9 cellular contexts compared by ENCODE assay signal in the genomic region with DNA sequence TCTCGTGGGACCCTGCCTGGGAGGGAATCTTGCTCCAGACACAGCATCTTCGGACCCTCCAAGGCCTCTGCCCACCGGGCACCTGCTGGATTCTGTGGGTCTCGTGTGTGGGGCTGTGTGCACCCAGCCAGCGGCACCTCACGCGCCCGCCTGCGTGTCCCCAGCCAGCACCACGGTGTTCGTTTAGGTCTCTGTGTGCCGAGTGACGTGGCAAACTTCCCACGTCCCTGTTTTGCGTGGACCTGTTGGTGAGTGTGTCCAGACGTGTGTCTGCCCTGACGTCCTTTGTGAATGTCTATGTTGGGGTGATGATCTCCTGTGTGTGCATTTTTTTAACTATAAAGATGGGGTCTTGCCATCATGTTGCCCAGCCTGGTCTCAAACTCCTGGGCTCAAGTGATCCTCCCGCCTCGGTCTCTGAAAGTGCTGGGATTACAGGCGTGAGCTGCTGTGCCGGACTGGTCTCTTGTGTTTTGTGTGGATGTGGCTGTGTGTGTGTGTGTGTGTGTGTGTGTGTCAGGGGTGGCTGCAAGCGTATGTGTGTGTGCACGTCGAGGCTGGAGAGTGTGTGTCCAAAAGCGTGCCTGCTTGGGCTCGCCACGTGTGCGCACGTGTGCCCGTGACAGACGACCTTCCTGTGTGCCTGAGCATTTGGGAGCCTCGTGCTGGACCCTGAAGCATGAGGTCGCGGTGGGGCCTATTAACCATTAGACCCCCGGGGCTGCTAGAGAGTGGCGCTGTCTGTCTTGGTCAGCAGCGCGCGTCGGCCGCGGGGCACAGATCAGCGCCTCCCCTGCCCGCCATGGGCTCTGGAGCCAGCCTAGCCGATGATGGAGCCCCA. TPM values are rescaled to one million over a fixed set of nuclear protein-coding genes. Genes with fewer than 3 reads are reported as not detected.
DNase-seq lines count a peak whose midpoint lies in the region; ATAC-seq, FAIRE-seq and TF ChIP-seq lines count a peak whose summit lies in the region.
"Had no signal": no experiment of that assay in that cellular context is flagged by ENCODE, and none has a peak within 500 bp of the region (broad histone marks: within the 10 kb centered on the region; RNA-seq: fewer than 3 reads in every experiment).

No MANE protein-coding gene starts in this region.

- H4K20me1 ChIP-seq in Karpas-422 (ENCODE audit: insufficient read depth, low read depth, low read length): 0 out of 2 replicates have a peak, but pooled peaks cover 6% of the 10 kb centered on the region

- H3K27ac ChIP-seq in heart right ventricle: peak overlapping the region in 9 of 10 donors; percentile 10 to 90 (median 79)
- peak overlapping the region; percentile 79 for H3K27ac ChIP-seq in vagina
- H3K27ac ChIP-seq in Karpas-422 (ENCODE audit: low read length): no peak overlapping the region

- H3K9me2 ChIP-seq in Karpas-422 (replicated peaks; ENCODE audit: insufficient read depth, low read length): no peaks in the 10 kb centered on the region

- H3K4me3 Mint-ChIP-seq in naive thymus-derived CD8-positive, alpha-beta T cell: peak overlapping the region; percentile 64 to 81 (median 73)

- H3K9me3 Mint-ChIP-seq in naive thymus-derived CD8-positive, alpha-beta T cell: peaks cover 0 to 2% (median 0%) of the 10 kb centered on the region in 9 donors

- H3K27me3 ChIP-seq in heart right ventricle (no peaks in the 10 kb centered on the region), bronchial epithelial cell (ENCODE audit: control insufficient read depth, insufficient read depth, low read length) (no peaks in the 10 kb centered on the region), vagina (no peaks in the 10 kb centered on the region), Karpas-422 (ENCODE audit: low read length) (no peaks in the 10 kb centered on the region)

- POLR2A ChIA-PET in naive thymus-derived CD8-positive, alpha-beta T cell (lab: Charles Lee): no interaction called here

- no peak for FAIRE-seq in bronchial epithelial cell (lab: Jason Lieb, UNC)

- 82 to 83% methylated on average over 42 to 45 of the region's 45 CpGs for WGBS in heart right ventricle, 2 donors

- H3K79me2 ChIP-seq in Karpas-422 (ENCODE audit: low read length): no peaks in the 10 kb centered on the region

- TF ChIP-seq POLR2A in vagina (IDR thresholded peaks at IDR 0.05): no peak

- H3K9ac ChIP-seq in Karpas-422 (ENCODE audit: low read length): no peak overlapping the region

- no peak overlapping the region for H2AFZ ChIP-seq in Karpas-422 (ENCODE audit: low read length)

- no peaks in the 10 kb centered on the region for H3K36me3 Mint-ChIP-seq in naive thymus-derived CD8-positive, alpha-beta T cell

- DNase-seq in heart right ventricle: no peak
- DNase-seq in Right ventricle myocardium superior: no peak
- DNase-seq in bronchial epithelial cell (ENCODE audit: low read depth): no peak
- DNase-seq in naive thymus-derived CD8-positive, alpha-beta T cell: no peak
- no peak for DNase-seq in vagina (ENCODE audit: extremely low spot score in 2 of 2)
- no peak for DNase-seq in Karpas-422
- no peak for DNase-seq in D341Med (ENCODE audit: low spot score)
- DNase-seq in effector CD8-positive, alpha-beta T cell (lab: John Stamatoyannopoulos, UW): no peak

- intact Hi-C loops in heart right ventricle (cut with DNase I): no loop called here
- intact Hi-C loops in Right ventricle myocardium superior (cut with DNase I): no loop called here
- intact Hi-C loops in vagina (cut with DNase I): no loop called here

- H3K4me3 ChIP-seq in heart right ventricle (peak overlapping the region in 9 of 10 donors; percentile 24 to 50 (median 41)), bronchial epithelial cell (ENCODE audit: low read depth, low read length) (peak overlapping the region; percentile 21), vagina (peak overlapping the region; percentile 26 to 42), Karpas-422 (ENCODE audit: low read length) (no peak overlapping the region)

- no peak overlapping the region for H3K4me2 ChIP-seq in Karpas-422 (ENCODE audit: low read depth, low read length, poor library complexity, severe bottlenecking)

- peaks cover 0 to 20% (median 4%) of the 10 kb centered on the region in 9 donors for H3K4me1 ChIP-seq in heart right ventricle
- peaks cover 42% of the 10 kb centered on the region for H3K4me1 ChIP-seq in vagina
- no peaks in the 10 kb centered on the region for H3K4me1 ChIP-seq in Karpas-422 (ENCODE audit: low read length)

- peaks cover 20 to 41% (median 39%) of the 10 kb centered on the region in 4 donors for H3K4me1 Mint-ChIP-seq in naive thymus-derived CD8-positive, alpha-beta T cell

- H3K36me3 ChIP-seq in heart right ventricle (peaks cover 0 to 18% (median 0%) of the 10 kb centered on the region in 9 donors), bronchial epithelial cell (ENCODE audit: control insufficient read depth, insufficient read depth, low read length) (peaks cover 8% of the 10 kb centered on the region), vagina (no peaks in the 10 kb centered on the region), Karpas-422 (ENCODE audit: insufficient read depth, low read length) (no peaks in the 10 kb centered on the region)

- H3K9me3 ChIP-seq in heart right ventricle (peaks cover 0 to 4% (median 0%) of the 10 kb centered on the region in 11 donors), vagina (no peaks in the 10 kb centered on the region), Karpas-422 (ENCODE audit: low read length) (no peaks in the 10 kb centered on the region)

- H3K27ac Mint-ChIP-seq in naive thymus-derived CD8-positive, alpha-beta T cell: peak overlapping the region in 6 of 10 donors; percentile 25 to 90 (median 61)

- no peaks in the 10 kb centered on the region for H3K27me3 Mint-ChIP-seq in naive thymus-derived CD8-positive, alpha-beta T cell

- ATAC-seq in heart right ventricle (no peak), Right ventricle myocardium superior (ENCODE audit: poor library complexity) (no peak)
- ATAC-seq in naive thymus-derived CD8-positive, alpha-beta T cell: peak in 1 of 2 donors; percentile 2

- TF ChIP-seq CTCF in heart right ventricle (IDR thresholded peaks at IDR 0.05) (no peak), bronchial epithelial cell (IDR thresholded peaks at IDR 0.05; ENCODE audit: insufficient read depth, low read length, severe bottlenecking) (no peak), vagina (IDR thresholded peaks at IDR 0.05) (no peak)

RNA-seq across cellular contexts. Expression of a gene that starts 15.7 kb away (rescaled TPM):
- total RNA-seq in heart right ventricle (10 to 100 TPM in 1 of 10 donors, 1 to 10 TPM in 9; 3.0 to 11.7 (median 5.3) TPM), Right ventricle myocardium superior (5.0 TPM), bronchial epithelial cell (15.8 and 16.0 TPM in 2 replicates), vagina (10.3 TPM)
- 1 to 10 TPM; 3.7 to 4.2 TPM for polyA plus RNA-seq in heart right ventricle
- total RNA-seq in naive thymus-derived CD8-positive, alpha-beta T cell: 1 to 10 TPM; 3.5 to 5.0 TPM
- under 1 TPM; 0.09 to 0.58 (median 0.16) TPM for polyA plus RNA-seq in naive thymus-derived CD8-positive, alpha-beta T cell
- 2.0 and 4.6 TPM in 2 replicates for total RNA-seq in Karpas-422 (2014; rRNA removed; shearing (Covaris generic); ENCODE audit: low replicate concordance)

RNA-seq across cellular contexts. Expression of a gene that starts 24.4 kb away (rescaled TPM):
- not detected for total RNA-seq in heart right ventricle
- polyA plus RNA-seq in heart right ventricle: not detected
- not detected for total RNA-seq in Right ventricle myocardium superior
- 0.13 TPM in 1 of 2 replicates, not detected in the other for total RNA-seq in bronchial epithelial cell
- total RNA-seq in naive thymus-derived CD8-positive, alpha-beta T cell: 1 to 10 TPM; 1.4 to 2.6 TPM
- polyA plus RNA-seq in naive thymus-derived CD8-positive, alpha-beta T cell: under 1 TPM; 0.18 to 0.58 (median 0.52) TPM
- total RNA-seq in vagina: not detected
- total RNA-seq in Karpas-422 (2014; rRNA removed; shearing (Covaris generic); ENCODE audit: low replicate concordance): not detected in 2 replicates
- total RNA-seq: OCI-LY7 had no signal

RNA-seq across cellular contexts. Expression of a gene that starts 28.5 kb away (rescaled TPM):
- total RNA-seq in heart right ventricle: 10 to 100 TPM; 16.3 to 30.6 (median 19.9) TPM
- polyA plus RNA-seq in heart right ventricle: 10 to 100 TPM; 34.5 to 49.8 TPM
- 20.3 TPM for total RNA-seq in Right ventricle myocardium superior
- 35.8 and 46.1 TPM in 2 replicates for total RNA-seq in bronchial epithelial cell
- 100 to 1,000 TPM; 179 to 184 TPM for total RNA-seq in naive thymus-derived CD8-positive, alpha-beta T cell
- 100 to 1,000 TPM; 137 to 238 (median 182) TPM for polyA plus RNA-seq in naive thymus-derived CD8-positive, alpha-beta T cell
- 41.3 TPM for total RNA-seq in vagina
- total RNA-seq in Karpas-422 (2014; rRNA removed; shearing (Covaris generic); ENCODE audit: low replicate concordance): 41.9 and 43.8 TPM in 2 replicates

RNA-seq across cellular contexts. Expression of a gene that starts 42.6 kb away (rescaled TPM):
- total RNA-seq in heart right ventricle: 10 to 100 TPM; 17.3 to 25.0 (median 20.3) TPM
- 10 to 100 TPM; 44.0 to 66.4 TPM for polyA plus RNA-seq in heart right ventricle
- total RNA-seq in Right ventricle myocardium superior: 18.6 TPM
- total RNA-seq in bronchial epithelial cell: 36.3 and 68.2 TPM in 2 replicates
- 10 to 100 TPM; 50.6 to 54.1 TPM for total RNA-seq in naive thymus-derived CD8-positive, alpha-beta T cell
- 10 to 100 TPM; 51.2 to 72.7 (median 64.1) TPM for polyA plus RNA-seq in naive thymus-derived CD8-positive, alpha-beta T cell
- total RNA-seq in vagina: 66.8 TPM
- total RNA-seq in Karpas-422 (2014; rRNA removed; shearing (Covaris generic); ENCODE audit: low replicate concordance): 41.1 and 87.2 TPM in 2 replicates

RNA-seq across cellular contexts. Expression of a gene that starts 48.2 kb away (rescaled TPM):
- total RNA-seq in heart right ventricle (not detected), Right ventricle myocardium superior (not detected), bronchial epithelial cell (not detected in 2 replicates), vagina (not detected)
- polyA plus RNA-seq in heart right ventricle: not detected
- total RNA-seq in naive thymus-derived CD8-positive, alpha-beta T cell: not detected
- polyA plus RNA-seq in naive thymus-derived CD8-positive, alpha-beta T cell: not detected
- not detected in 2 replicates for total RNA-seq in Karpas-422 (2014; rRNA removed; shearing (Covaris generic); ENCODE audit: low replicate concordance)
- total RNA-seq: OCI-LY7 had no signal
